In genomic region chr16:24984101-24984500, GRCh38 we compare ENCODE assay signal across 17 cellular contexts. TPM values are rescaled to one million over a fixed set of nuclear protein-coding genes. Genes with fewer than 3 reads are reported as not detected.
DNase-seq lines count a peak whose midpoint lies in the region; ATAC-seq and TF ChIP-seq lines count a peak whose summit lies in the region.
"Had no signal": no experiment of that assay in that cellular context is flagged by ENCODE, and none has a peak within 500 bp of the region (broad histone marks: within the 10 kb centered on the region; RNA-seq: fewer than 3 reads in every experiment).

No MANE protein-coding gene starts in this region.

- no peak for DNase-seq in activated CD4-positive, alpha-beta T cell treated with anti-CD3 and anti-CD28 coated beads for 36 hours
- DNase-seq in activated CD4-positive, alpha-beta T cell treated with anti-CD3 and anti-CD28 coated beads, Interleukin-2, amount 50 U/mL, for 4 hours, result no peak
- DNase-seq in adrenal gland, result peak in 1 of 7 donors; percentile 42
- DNase-seq in lung (ENCODE audit: low spot score), result no peak
- no peak for DNase-seq in nucleus accumbens (lab: John Stamatoyannopoulos, UW)
- no peak for DNase-seq in natural killer cell
- DNase-seq: activated CD4-positive, alpha-beta T cell treated with anti-CD3 and anti-CD28 coated beads, Interleukin-2, amount 50 U/mL, for 1 hour; activated naive CD4-positive, alpha-beta T cell treated with anti-CD3 and anti-CD28 coated beads, Interleukin-2, amount 50 U/mL, for 16 hours; Calu3; kidney glomerular epithelial cell; MG63; NCI-H2171 treated with DMSO at 0.1 percent for 48 hours; stimulated activated CD4-positive, alpha-beta T cell treated with anti-CD3 and anti-CD28 coated beads, Interleukin-2, amount 100 ng/mL, for 48 hours; stimulated activated naive CD4-positive, alpha-beta T cell treated with Interleukin-2 at 50 U/mL for 16 hours had no signal

- H3K27me3 ChIP-seq in adrenal gland (no peaks in the 10 kb centered on the region), lung (ENCODE audit: control insufficient read depth, insufficient read depth) (no peaks in the 10 kb centered on the region), subcutaneous abdominal adipose tissue (ENCODE audit: control insufficient read depth in 5 of 5, insufficient read depth in 4 of 5, low read length in 5 of 5) (no peaks in the 10 kb centered on the region)
- H3K27me3 ChIP-seq: MG63 had no signal

- peak overlapping the region; percentile 64 for H3K27ac Mint-ChIP-seq in activated CD4-positive, alpha-beta T cell treated with anti-CD3 and anti-CD28 coated beads for 36 hours
- H3K27ac Mint-ChIP-seq in natural killer cell, result no peak overlapping the region

- no peak for ATAC-seq in activated CD4-positive, alpha-beta T cell treated with anti-CD3 and anti-CD28 coated beads for 36 hours
- ATAC-seq in lung (ENCODE audit: insufficient read depth, low FRiP score), result no peak
- no peak for ATAC-seq in GM19467 (IDR thresholded peaks at IDR 0.05; ENCODE audit: unreplicated experiment)
- no peak for ATAC-seq in natural killer cell

- H3K27ac ChIP-seq in adrenal gland (peak overlapping the region in 3 of 5 donors; percentile 6 to 49 (median 13)), lung (ENCODE audit: low read depth in 1 of 2, low read length in 1 of 2) (peak overlapping the region; percentile 8 to 88), subcutaneous abdominal adipose tissue (ENCODE audit: low read depth, low read length) (peak overlapping the region; percentile 92)
- H3K27ac ChIP-seq: 22Rv1 had no signal

- intact Hi-C loops in activated CD4-positive, alpha-beta T cell treated with anti-CD3 and anti-CD28 coated beads for 36 hours (cut with DNase I, micrococcal nuclease), result no loop called here
- intact Hi-C loops in adrenal gland (cut with DNase I) (no loop called here), natural killer cell (cut with micrococcal nuclease) (no loop called here)

- TF ChIP-seq POLR2A in adrenal gland (IDR thresholded peaks at IDR 0.05), result no peak

- H3K4me3 ChIP-seq in adrenal gland (no peak overlapping the region), lung (no peak overlapping the region), subcutaneous abdominal adipose tissue (ENCODE audit: low read depth in 1 of 5, low read length in 5 of 5) (peak overlapping the region in 3 of 5 donors; percentile 13 to 32 (median 14))
- H3K4me3 ChIP-seq: MG63 had no signal

- peaks cover 9% of the 10 kb centered on the region for H3K36me3 Mint-ChIP-seq in activated CD4-positive, alpha-beta T cell treated with anti-CD3 and anti-CD28 coated beads for 36 hours (ENCODE audit: low read depth)
- H3K36me3 Mint-ChIP-seq in natural killer cell, result no peaks in the 10 kb centered on the region

- H3K9me3 Mint-ChIP-seq in activated CD4-positive, alpha-beta T cell treated with anti-CD3 and anti-CD28 coated beads for 36 hours (ENCODE audit: low read depth), result peaks cover 2% of the 10 kb centered on the region
- no peaks in the 10 kb centered on the region for H3K9me3 Mint-ChIP-seq in natural killer cell

- H3K27me3 Mint-ChIP-seq in activated CD4-positive, alpha-beta T cell treated with anti-CD3 and anti-CD28 coated beads for 36 hours, result no peaks in the 10 kb centered on the region
- H3K27me3 Mint-ChIP-seq in natural killer cell (ENCODE audit: low read depth in 2 of 2), result no peaks in the 10 kb centered on the region

- CTCF ChIA-PET in activated CD4-positive, alpha-beta T cell treated with anti-CD3 and anti-CD28 coated beads for 36 hours (lab: Charles Lee), result interaction anchor here (1.1 kb wide), 1 partner anchor 56 kb away, joined by 5 read pairs; no protein-coding TSS in a partner anchor

- no peaks in the 10 kb centered on the region for H3K36me3 ChIP-seq in adrenal gland (replicated peaks in 1 of 2)
- H3K36me3 ChIP-seq in lung (ENCODE audit: control insufficient read depth in 2 of 2, insufficient read depth in 2 of 2, low read length in 2 of 2), result no peaks in the 10 kb centered on the region
- H3K36me3 ChIP-seq in subcutaneous abdominal adipose tissue (ENCODE audit: control insufficient read depth in 5 of 5, insufficient read depth in 5 of 5, low read length in 5 of 5), result no peaks in the 10 kb centered on the region

- H3K9me3 ChIP-seq in adrenal gland (replicated peaks in 1 of 3) (no peaks in the 10 kb centered on the region), lung (ENCODE audit: control insufficient read depth in 2 of 2, insufficient read depth in 1 of 2, low read length in 1 of 2) (no peaks in the 10 kb centered on the region), subcutaneous abdominal adipose tissue (ENCODE audit: control insufficient read depth in 5 of 5, low read length in 5 of 5) (peaks cover 0 to 2% (median 0%) of the 10 kb centered on the region in 5 donors)

- H3K4me1 ChIP-seq in adrenal gland (replicated peaks in 1 of 2) (peaks cover 32 to 77% of the 10 kb centered on the region in 2 donors), lung (ENCODE audit: control insufficient read depth in 2 of 2, insufficient read depth in 2 of 2, low read length in 2 of 2) (peaks cover 28 to 67% of the 10 kb centered on the region in 2 donors), subcutaneous abdominal adipose tissue (ENCODE audit: control insufficient read depth in 5 of 5, insufficient read depth in 5 of 5, low read length in 5 of 5) (peaks cover 30 to 75% (median 65%) of the 10 kb centered on the region in 5 donors)

- 86 to 97% (median 92%) methylated on average over 13 of the region's 13 CpGs for WGBS in adrenal gland, 4 donors
- WGBS in lung, 2 donors, result 89 to 96% methylated on average over 13 of the region's 13 CpGs

- H3K4me3 Mint-ChIP-seq in activated CD4-positive, alpha-beta T cell treated with anti-CD3 and anti-CD28 coated beads for 36 hours, result no peak overlapping the region
- no peak overlapping the region for H3K4me3 Mint-ChIP-seq in natural killer cell

- H3K4me1 Mint-ChIP-seq in activated CD4-positive, alpha-beta T cell treated with anti-CD3 and anti-CD28 coated beads for 36 hours, result peaks cover 72% of the 10 kb centered on the region
- H3K4me1 Mint-ChIP-seq in natural killer cell, result peaks cover 64 to 70% of the 10 kb centered on the region in 2 donors

- peak overlapping the region in 1 of 5 donors; percentile 23 for H3K9ac ChIP-seq in subcutaneous abdominal adipose tissue (ENCODE audit: low read length in 5 of 5)

- POLR2A ChIA-PET in activated CD4-positive, alpha-beta T cell treated with anti-CD3 and anti-CD28 coated beads for 36 hours (lab: Charles Lee), result no interaction called here

- TF ChIP-seq CTCF in adrenal gland (IDR thresholded peaks at IDR 0.05) (no peak), lung (IDR thresholded peaks at IDR 0.05; ENCODE audit: control extremely low read depth, extremely low read depth) (no peak), natural killer cell (IDR thresholded peaks at IDR 0.05) (no peak)

RNA-seq across cellular contexts. Expression of gene ARHGAP17, which starts 31.1 kb away (rescaled TPM):
- 10 to 100 TPM; 55.1 to 60.4 TPM for total RNA-seq in activated CD4-positive, alpha-beta T cell treated with anti-CD3 and anti-CD28 coated beads for 36 hours
- total RNA-seq in adrenal gland (100 to 1,000 TPM in 1 of 8 donors, 10 to 100 TPM in 7; 42.7 to 105 (median 71.0) TPM), lung (100 to 1,000 TPM in 1 of 2 donors, 10 to 100 TPM in 1; 76.4 to 115 TPM), natural killer cell (10 to 100 TPM; 67.0 to 85.7 (median 84.7) TPM)
- polyA plus RNA-seq in adrenal gland (100 to 1,000 TPM in 1 of 3 donors, 10 to 100 TPM in 2; 84.3 to 103 (median 87.3) TPM), lung (10 to 100 TPM; 26.9 to 27.8 TPM)

Comparison
In these comparisons a context has a peak if more than half of its experiments do, and no peak if none do; other contexts are left out.
1. H3K27ac ChIP-seq: peak in every context shown above with its lines; median percentile 92 in subcutaneous abdominal adipose tissue; 48 in lung; 13 in adrenal gland.
2. H3K4me3 ChIP-seq: peak in subcutaneous abdominal adipose tissue (3 of 5); none in adrenal gland (0 of 4) and lung (single experiment).